ENCODE assay signal across 19 cellular contexts in the genomic region with DNA sequence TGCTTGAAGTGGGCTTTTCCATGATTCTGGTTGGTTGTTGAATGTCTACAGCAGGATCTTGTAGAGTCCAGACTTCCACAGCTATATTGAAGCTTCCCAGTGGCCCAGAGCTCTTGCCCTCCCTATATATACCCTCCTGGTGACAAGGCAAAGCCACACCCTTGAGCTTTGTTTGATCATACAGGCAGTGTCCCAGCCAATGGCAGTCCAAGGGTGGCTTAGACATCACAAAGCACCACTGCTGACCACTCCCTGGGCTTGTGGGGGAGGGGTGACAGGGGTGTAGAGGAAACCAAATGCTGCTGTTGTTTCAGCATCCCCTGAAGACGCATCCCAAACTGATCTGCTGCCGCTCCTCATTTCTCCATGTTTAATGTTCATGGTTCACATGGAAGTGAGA. TPM values are rescaled to one million over a fixed set of nuclear protein-coding genes. Genes with fewer than 3 reads are reported as not detected.
"Had no signal": no experiment of that assay in that cellular context is flagged by ENCODE, and none has a peak within 500 bp of the region (broad histone marks: within the 10 kb centered on the region; RNA-seq: fewer than 3 reads in every experiment).

A gene with protein sequence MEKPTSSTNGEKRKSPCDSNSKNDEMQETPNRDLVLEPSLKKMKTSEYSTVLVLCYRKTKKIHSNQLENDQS (minus strand): TSS at position 101 of the 400 bp plus-strand sequence. CDS start 79 bp downstream, at position 22.

RNA-seq across cellular contexts. Expression of the gene that starts here (rescaled TPM):
- total RNA-seq: heart right ventricle; hepatocyte; kidney; left ventricle myocardium inferior; lower leg skin; lung; mucosa of gallbladder; naive thymus-derived CD8-positive, alpha-beta T cell; neural crest cell; osteoblast; pancreas; sigmoid colon; skeletal muscle tissue; smooth muscle cell; temporal lobe; tibial nerve; upper lobe of left lung; urinary bladder had no signal
- polyA plus RNA-seq: heart right ventricle; hepatocyte; lung; naive thymus-derived CD8-positive, alpha-beta T cell; pancreas; sigmoid colon; smooth muscle cell; thymus; urinary bladder had no signal
